ENCODE assay signal across 24 cellular contexts in genomic region chr11:70303070-70303469, GRCh38. TPM values are rescaled to one million over a fixed set of nuclear protein-coding genes. Genes with fewer than 3 reads are reported as not detected.
DNase-seq lines count a peak whose midpoint lies in the region; ATAC-seq and TF ChIP-seq lines count a peak whose summit lies in the region.
"Had no signal": no experiment of that assay in that cellular context is flagged by ENCODE, and none has a peak within 500 bp of the region (broad histone marks: within the 10 kb centered on the region; RNA-seq: fewer than 3 reads in every experiment).

No MANE protein-coding gene starts in this region.

- H3K4me3 Mint-ChIP-seq in progenitor cell of endocrine pancreas (ENCODE audit: low read depth), result no peak overlapping the region
- H3K4me3 Mint-ChIP-seq: activated CD4-positive, alpha-beta T cell treated with anti-CD3 and anti-CD28 coated beads for 36 hours; CD14-positive monocyte had no signal

- H3K4me3 ChIP-seq in PC-3 (ENCODE audit: low read length), result no peak overlapping the region
- H3K4me3 ChIP-seq: breast epithelium, esophagus muscularis mucosa, K562, mucosa of descending colon, SJSA1, smooth muscle cell, tibial artery had no signal

- no peaks in the 10 kb centered on the region for H3K9me3 ChIP-seq in PC-3 (ENCODE audit: low read length)
- H3K9me3 ChIP-seq: breast epithelium, esophagus muscularis mucosa, mucosa of descending colon, SJSA1, tibial artery had no signal

- H3F3A ChIP-seq in PC-3 (ENCODE audit: low read length, unreplicated experiment), result peaks cover 24% of the 10 kb centered on the region

- ATAC-seq in PC-3 (no peak), sciatic nerve (peak; percentile 50), GM18907 (IDR thresholded peaks at IDR 0.05; ENCODE audit: unreplicated experiment) (no peak), HG03196 (IDR thresholded peaks at IDR 0.05; ENCODE audit: unreplicated experiment) (no peak), GM19455 (IDR thresholded peaks at IDR 0.05; ENCODE audit: unreplicated experiment) (no peak)
- ATAC-seq: activated CD4-positive, alpha-beta T cell treated with anti-CD3 and anti-CD28 coated beads for 36 hours; HCT116; K562; mucosa of descending colon had no signal

- peaks cover 5% of the 10 kb centered on the region for H3K36me3 Mint-ChIP-seq in progenitor cell of endocrine pancreas (ENCODE audit: insufficient read depth)

- peaks cover 46% of the 10 kb centered on the region for H3K4me1 ChIP-seq in PC-3 (ENCODE audit: insufficient read depth, low read length)
- H3K4me1 ChIP-seq: breast epithelium had no signal

- no peaks in the 10 kb centered on the region for H3K27me3 ChIP-seq in PC-3 (ENCODE audit: low read length)
- H3K27me3 ChIP-seq: breast epithelium, esophagus muscularis mucosa, SJSA1, tibial artery had no signal

- H3K9me2 ChIP-seq in PC-3 (replicated peaks; ENCODE audit: low read length), result no peaks in the 10 kb centered on the region

- H3K9ac ChIP-seq in PC-3 (ENCODE audit: low read length), result no peak overlapping the region

- H3K27me3 Mint-ChIP-seq in progenitor cell of endocrine pancreas, result no peaks in the 10 kb centered on the region
- H3K27me3 Mint-ChIP-seq: activated CD4-positive, alpha-beta T cell treated with anti-CD3 and anti-CD28 coated beads for 36 hours had no signal

- H3K9me3 Mint-ChIP-seq in progenitor cell of endocrine pancreas (ENCODE audit: low read depth), result no peaks in the 10 kb centered on the region
- H3K9me3 Mint-ChIP-seq: CD14-positive monocyte had no signal

- no TSS peak for BruUV-seq in PC-3 (replicated peaks; lab: Mats Ljungman, UMichigan)

- DNase-seq in AG20443 (ENCODE audit: low spot score) (peak; percentile 91), PC-3 (peak; percentile 44), fibroblast of peridontal ligament (ENCODE audit: extremely low read depth) (peak; percentile 43), sciatic nerve (ENCODE audit: low spot score) (no peak), progenitor cell of endocrine pancreas (ENCODE audit: low spot score, unreplicated experiment) (no peak)
- DNase-seq: activated CD4-positive, alpha-beta T cell treated with anti-CD3 and anti-CD28 coated beads for 36 hours; activated naive CD4-positive, alpha-beta T cell treated with anti-CD3 and anti-CD28 coated beads, Interleukin-2, amount 50 U/mL, for 16 hours; DMS153; mucosa of descending colon; NCI-H1092; NCI-H526 treated with DMSO at 0.1 percent for 48 hours; occipital lobe; tibial artery had no signal

- H2AFZ ChIP-seq in PC-3 (ENCODE audit: low read length), result no peak overlapping the region

- peaks cover 18% of the 10 kb centered on the region for H3K36me3 ChIP-seq in PC-3 (ENCODE audit: low read depth, low read length)
- H3K36me3 ChIP-seq: breast epithelium had no signal

- intact Hi-C loops in PC-3 (cut with micrococcal nuclease), result no loop called here
- intact Hi-C loops in sciatic nerve (cut with DNase I), result no loop called here

- H3K27ac Mint-ChIP-seq in progenitor cell of endocrine pancreas, result no peak overlapping the region
- H3K27ac Mint-ChIP-seq: activated CD4-positive, alpha-beta T cell treated with anti-CD3 and anti-CD28 coated beads for 36 hours had no signal

- POLR2A ChIA-PET in PC-3 (lab: Charles Lee; ENCODE audit: unreplicated experiment), result no interaction called here

- peaks cover 19% of the 10 kb centered on the region for H3K4me1 Mint-ChIP-seq in progenitor cell of endocrine pancreas (ENCODE audit: low read depth)

- no peak overlapping the region for H3K4me2 ChIP-seq in PC-3 (ENCODE audit: low read length)
- H3K4me2 ChIP-seq: smooth muscle cell had no signal

- TF ChIP-seq CTCF in PC-3 (conservative IDR thresholded peaks at IDR 0.05; ENCODE audit: low read depth, low read length) (no peak), progenitor cell of endocrine pancreas (IDR thresholded peaks at IDR 0.05; ENCODE audit: unreplicated experiment) (no peak)

- CTCF ChIA-PET in PC-3 (lab: Charles Lee), result no interaction called here

- H3K79me2 ChIP-seq in PC-3 (ENCODE audit: low read length), result peaks cover 80% of the 10 kb centered on the region

- no peak overlapping the region for H3K27ac ChIP-seq in PC-3 (ENCODE audit: low read length)
- H3K27ac ChIP-seq: esophagus muscularis mucosa, HL-60, SJSA1, tibial artery had no signal

- no peaks in the 10 kb centered on the region; the same call in 1 of the 2 replicates for H4K20me1 ChIP-seq in PC-3 (ENCODE audit: low read length)

RNA-seq across cellular contexts. Expression of gene PPFIA1, which starts 32.6 kb away (rescaled TPM):
- total RNA-seq in PC-3 (2014; rRNA removed) (57.5 and 71.1 TPM in 2 replicates), sciatic nerve (82.4 TPM), progenitor cell of endocrine pancreas (70.1 and 70.8 TPM in 2 replicates)

Comparison
In these comparisons a context has a peak if more than half of its experiments do, and no peak if none do; other contexts are left out.
1. DNase-seq: peak in AG20443 (single experiment), PC-3 (single experiment) and fibroblast of peridontal ligament (single experiment); none in sciatic nerve (single experiment) and progenitor cell of endocrine pancreas (single experiment).